ENCODE assay signal across 8 cellular contexts in the genomic region with DNA sequence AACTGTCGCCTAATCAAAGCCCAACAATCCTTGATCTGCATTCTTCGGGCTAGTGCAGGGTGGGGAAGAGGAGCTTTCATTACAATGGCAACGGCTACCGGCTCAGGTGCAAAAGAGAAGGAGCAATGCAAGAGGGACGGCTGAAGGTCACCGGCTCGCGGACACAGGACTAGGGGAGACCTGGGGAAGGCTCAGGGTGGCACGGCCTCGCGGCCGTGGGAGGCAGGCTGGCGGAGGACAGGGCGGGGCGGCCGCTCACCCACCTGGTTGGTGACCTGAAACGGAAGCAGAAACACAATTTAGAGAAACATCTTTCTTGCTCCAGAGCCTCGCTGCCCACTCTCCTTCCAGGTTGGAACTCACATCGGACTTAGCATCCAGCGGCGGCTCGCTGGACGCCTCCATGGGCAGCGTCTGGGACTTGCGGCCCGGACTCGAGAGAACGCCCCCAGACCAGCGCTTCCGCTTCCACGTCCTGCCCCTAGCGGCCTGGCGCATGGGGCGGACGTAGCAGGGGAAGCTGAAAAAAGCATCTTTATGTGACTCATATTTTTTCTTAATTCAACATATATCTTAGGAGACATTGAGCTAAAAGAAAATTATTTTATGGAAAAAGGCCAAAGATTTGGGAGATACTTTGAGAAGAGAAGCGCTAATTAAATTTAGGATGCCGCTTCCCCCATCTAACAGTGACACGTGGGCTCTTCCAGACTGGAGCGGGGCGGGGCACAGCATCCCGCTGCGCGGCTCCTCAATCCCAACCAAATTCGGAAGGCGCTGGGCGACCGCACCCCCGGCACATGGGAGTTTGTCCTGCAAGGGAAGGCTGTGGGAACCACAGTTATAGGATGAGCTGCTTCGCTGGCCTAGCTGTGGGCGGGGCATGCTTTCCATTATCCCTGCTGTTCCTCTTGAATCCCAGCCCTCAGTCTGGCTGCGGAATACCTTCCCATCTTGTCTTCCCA. TPM values are rescaled to one million over a fixed set of nuclear protein-coding genes. Genes with fewer than 3 reads are reported as not detected.
A peak's percentile ranks its signal among the peaks of the same experiment; 100 is the strongest.
DNase-seq lines count a peak whose midpoint lies in the region; ATAC-seq and TF ChIP-seq lines count a peak whose summit lies in the region.

TSS of gene COMMD6 (minus strand) at position 441 of the 965 bp plus-strand sequence. CDS start at position 405, 36 bp downstream.

- H3K36me3 ChIP-seq in hepatocyte (replicated peaks; ENCODE audit: insufficient read depth, low read depth), result no peaks in the 10 kb centered on the region

- no peaks in the 10 kb centered on the region for H3K27me3 ChIP-seq in hepatocyte

- 1% methylated on average over 51 of the region's 51 CpGs for WGBS in hepatocyte (ENCODE audit: low lambda C conversion rate, missing lambda C conversion rate)

- no peaks in the 10 kb centered on the region for H4K20me1 ChIP-seq in hepatocyte (ENCODE audit: insufficient read depth, poor library complexity, severe bottlenecking)

- peak; percentile 70 for DNase-seq in NK-92 treated with Interleukin-12 subunit alpha and Interleukin-12 subunit beta, amount 100 ng/mL, for 24 hours (lab: John Stamatoyannopoulos, UW)
- DNase-seq in NK-92 (lab: John Stamatoyannopoulos, UW; ENCODE audit: unreplicated experiment) (no peak), NCI-H1694 treated with DMSO at 0.1 percent for 48 hours (lab: John Stamatoyannopoulos, UW) (peak; percentile 84), T-helper 9 cell (peak; percentile 55), astrocyte of the hippocampus (ENCODE audit: low read depth, low spot score) (peak; percentile 90), hepatocyte (ENCODE audit: low spot score) (peak; percentile 89), retina (peak; percentile 96)

- peak within 1 kb of the TSS; percentile 16 for H2AFZ ChIP-seq in hepatocyte

- H3K4me3 ChIP-seq in hepatocyte, result peak within 1 kb of the TSS; percentile 85

- peak; percentile 98 for ATAC-seq in HG02938 (IDR thresholded peaks at IDR 0.05; ENCODE audit: unreplicated experiment)

- H3K9me2 ChIP-seq in hepatocyte (replicated peaks; ENCODE audit: insufficient read depth), result no peaks in the 10 kb centered on the region

- no peak for TF ChIP-seq CTCF in hepatocyte (IDR thresholded peaks at IDR 0.05; ENCODE audit: poor library complexity)

- peak within 1 kb of the TSS; percentile 89 for H3K4me2 ChIP-seq in hepatocyte

- H3K4me1 ChIP-seq in hepatocyte (ENCODE audit: insufficient read depth), result peaks cover 9% of the 10 kb centered on the region

- peak within 1 kb of the TSS; percentile 55 for H3K27ac ChIP-seq in hepatocyte

- H3K9me3 ChIP-seq in hepatocyte (ENCODE audit: low read depth), result no peaks in the 10 kb centered on the region

- H3K79me2 ChIP-seq in hepatocyte, result peaks cover 25% of the 10 kb centered on the region

RNA-seq across cellular contexts. Expression of gene COMMD6, which starts in this region (rescaled TPM):
- 117 and 169 TPM in 2 replicates for total RNA-seq in hepatocyte
- 232 and 258 TPM in 2 replicates for polyA plus RNA-seq in hepatocyte
